Comparison of ENCODE assay signal across 17 cellular contexts in genomic region chr9:137487454-137488329, GRCh38. TPM values are rescaled to one million over a fixed set of nuclear protein-coding genes. Genes with fewer than 3 reads are reported as not detected.
A peak's percentile ranks its signal among the peaks of the same experiment; 100 is the strongest.
DNase-seq lines count a peak whose midpoint lies in the region; ATAC-seq, FAIRE-seq and TF ChIP-seq lines count a peak whose summit lies in the region.
"Had no signal": no experiment of that assay in that cellular context is flagged by ENCODE, and none has a peak within 500 bp of the region (broad histone marks: within the 10 kb centered on the region; RNA-seq: fewer than 3 reads in every experiment).

No MANE protein-coding gene starts in this region.

- H3K14ac ChIP-seq in H1 (ENCODE audit: insufficient read length): no peak overlapping the region

- POLR2A ChIA-PET in HepG2 (lab: Yijun Ruan, JAX): no interaction called here
- POLR2A ChIA-PET in H1 (lab: Charles Lee; ENCODE audit: partially characterized antibody): interaction anchor here (1.6 kb wide), 1 partner anchor 9 kb away, joined by 3 read pairs; no protein-coding TSS in a partner anchor

- no peak overlapping the region for H2BK120ac ChIP-seq in H1 (replicated peaks; ENCODE audit: low read depth, low read length)

- H4K8ac ChIP-seq in H1 (ENCODE audit: extremely low read depth, insufficient read depth, low read length): no peak overlapping the region

- H3K4me2 ChIP-seq in HepG2 (ENCODE audit: low read depth, low read length): peak overlapping the region; percentile 24; the same call in 1 of the 2 replicates
- no peak overlapping the region for H3K4me2 ChIP-seq in H1 (ENCODE audit: insufficient read depth in 1 of 2, low read depth in 2 of 2, low read length in 2 of 2)

- H4K91ac ChIP-seq in H1 (replicated peaks; ENCODE audit: insufficient read length, low read length): no peak overlapping the region

- DNase-seq in HepG2 (ENCODE audit: low spot score) (no peak), right lobe of liver (no peak), NCI-H2107 treated with DMSO at 0.1 percent for 48 hours (lab: John Stamatoyannopoulos, UW; ENCODE audit: unreplicated experiment) (peak; percentile 78), H1 (ENCODE audit: low read depth in 1 of 2, low spot score in 2 of 2) (no peak), T-helper 2 cell (no peak)
- DNase-seq: activated CD4-positive, alpha-beta memory T cell treated with anti-CD3 and anti-CD28 coated beads, Interleukin-2, amount 10 ng/mL, durations not matched to agents 7 days and 5 days; activated gamma-delta T cell treated with Interleukin-2 at 50 U/mL for 16 hours; brain microvascular endothelial cell; effector CD8-positive, alpha-beta T cell; foreskin fibroblast; NCI-H446; T-helper 9 cell had no signal

- no peaks in the 10 kb centered on the region for H3K79me2 ChIP-seq in HepG2 (ENCODE audit: insufficient read depth, low read length)
- H3K79me2 ChIP-seq in H1 (ENCODE audit: control insufficient read depth in 1 of 2, insufficient read depth in 2 of 2, low read length in 2 of 2): no peaks in the 10 kb centered on the region

- no peak overlapping the region for H3K56ac ChIP-seq in H1 (replicated peaks; ENCODE audit: insufficient read length, low read depth, low read length)

- no peak overlapping the region for H2BK12ac ChIP-seq in H1 (ENCODE audit: low read depth, low read length)

- BruUV-seq in HepG2 (replicated peaks; lab: Mats Ljungman, UMichigan): no TSS peak

- no peak for TF ChIP-seq POLR2A in HepG2 (IDR thresholded peaks at IDR 0.05; ENCODE audit: insufficient read depth in 1 of 2, low read depth in 2 of 2, low read length in 2 of 2)
- no peak for TF ChIP-seq POLR2A in right lobe of liver (IDR thresholded peaks at IDR 0.05)
- TF ChIP-seq POLR2A in H1 (IDR thresholded peaks at IDR 0.05; ENCODE audit: control extremely low read depth in 1 of 2, low read depth in 2 of 2, low read length in 2 of 2): no peak

- peak overlapping the region; percentile 67 for H3K4ac ChIP-seq in H1 (replicated peaks; ENCODE audit: insufficient read length, low read depth, low read length)

- ATAC-seq in HepG2 (peak; percentile 20; the same call in 2 of the 3 replicates), right lobe of liver (no peak), GM18517 (IDR thresholded peaks at IDR 0.05; ENCODE audit: unreplicated experiment) (no peak), HG03432 (IDR thresholded peaks at IDR 0.05; ENCODE audit: unreplicated experiment) (no peak), HG03039 (IDR thresholded peaks at IDR 0.05; ENCODE audit: unreplicated experiment) (no peak)

- no peak for TF ChIP-seq CTCF in HepG2 (CRISPR knock-in tag; IDR thresholded peaks at IDR 0.05)
- TF ChIP-seq CTCF in right lobe of liver (IDR thresholded peaks at IDR 0.05): no peak
- no peak for TF ChIP-seq CTCF in H1 (IDR thresholded peaks at IDR 0.05; ENCODE audit: control extremely low read depth in 1 of 3, insufficient read depth in 1 of 3, low read depth in 1 of 3, low read length in 3 of 3)

- H2BK20ac ChIP-seq in H1 (ENCODE audit: low read length): no peak overlapping the region

- H2BK5ac ChIP-seq in H1 (ENCODE audit: low read depth, low read length): no peak overlapping the region

- peaks cover 10 to 51% of the 10 kb centered on the region in 2 experiments for H3K27me3 ChIP-seq in HepG2 (ENCODE audit: control insufficient read depth in 1 of 2, insufficient read depth in 2 of 2, low read length in 2 of 2)
- no peaks in the 10 kb centered on the region for H3K27me3 ChIP-seq in right lobe of liver
- no peaks in the 10 kb centered on the region; a peak in 1 of 7 replicates for H3K27me3 ChIP-seq in H1 (replicated peaks in 1 of 4; ENCODE audit: control insufficient read depth in 3 of 4, extremely low read depth in 1 of 4, insufficient read depth in 3 of 4, low read length in 3 of 4)
- H3K27me3 ChIP-seq: brain microvascular endothelial cell, tibial nerve had no signal

- H2AK5ac ChIP-seq in H1 (ENCODE audit: low read depth, low read length): no peak overlapping the region

- H3K9ac ChIP-seq in HepG2 (ENCODE audit: insufficient read depth, low read depth, low read length) (no peak overlapping the region), H1 (replicated peaks in 1 of 4; ENCODE audit: extremely low read depth in 1 of 4, low read depth in 3 of 4, low read length in 3 of 4) (no peak overlapping the region; a peak in 2 of 7 replicates)

- TF ChIP-seq EP300 in HepG2 (IDR thresholded peaks at IDR 0.05; ENCODE audit: low read depth in 2 of 2, low read length in 2 of 2) (no peak), HepG2 (CRISPR knock-in tag; IDR thresholded peaks at IDR 0.05; ENCODE audit: borderline replicate concordance) (no peak), H1 (IDR thresholded peaks at IDR 0.05; ENCODE audit: borderline replicate concordance in 1 of 2, low read depth in 2 of 2, low read length in 2 of 2) (no peak)

- H3K27ac ChIP-seq in HepG2 (ENCODE audit: extremely low read length, insufficient read depth, low read length): no peak overlapping the region
- no peak overlapping the region for H3K27ac ChIP-seq in right lobe of liver
- H3K27ac ChIP-seq in H1 (ENCODE audit: low read depth, low read length): no peak overlapping the region
- H3K27ac ChIP-seq: brain microvascular endothelial cell, tibial nerve had no signal

- no peaks in the 10 kb centered on the region for H3K23me2 ChIP-seq in H1 (ENCODE audit: low read depth, low read length)

- CTCF ChIA-PET in HepG2 (lab: Yijun Ruan, JAX; ENCODE audit: low intra/inter-chr PET ratio, low total read pairs) (no interaction called here), H1 (lab: Charles Lee; ENCODE audit: partially characterized antibody) (interaction anchor here (0.9 to 1.4 kb wide), 4 partner anchors 12 to 31 kb away, joined by 3 to 7 read pairs (median 3); no protein-coding TSS in a partner anchor)

- H3K4me1 ChIP-seq in HepG2 (ENCODE audit: insufficient read depth, low read length) (peaks cover 31% of the 10 kb centered on the region), right lobe of liver (peaks cover 0 to under 1% (median 0%) of the 10 kb centered on the region in 4 donors), H1 (replicated peaks in 1 of 4; ENCODE audit: control insufficient read depth in 3 of 4, insufficient read depth in 4 of 4, low read length in 3 of 4) (no peaks in the 10 kb centered on the region)
- H3K4me1 ChIP-seq: tibial nerve had no signal

- in situ Hi-C loops in HepG2 (cut with HindIII; ENCODE audit: extremely low pct_ligation_motif_present, low pct_unique_long_range_greater_than_20kb): no loop called here

- H3K4me3 ChIP-seq in HepG2 (replicated peaks in 1 of 3; ENCODE audit: insufficient read depth in 1 of 3, low read depth in 2 of 3, low read length in 3 of 3) (peak overlapping the region in 1 of 3 experiments; percentile 12; a peak in 1 of 6 replicates), right lobe of liver (no peak overlapping the region), H1 (ENCODE audit: extremely low read depth in 1 of 4, insufficient read depth in 2 of 4, low read depth in 3 of 4, low read length in 4 of 4) (no peak overlapping the region)
- H3K4me3 ChIP-seq: tibial nerve had no signal

- no peak overlapping the region for H4K5ac ChIP-seq in H1 (ENCODE audit: insufficient read length, low read depth, low read length)

- no peaks in the 10 kb centered on the region for H3K9me3 ChIP-seq in HepG2 (ENCODE audit: low read length)
- no peaks in the 10 kb centered on the region for H3K9me3 ChIP-seq in right lobe of liver
- no peaks in the 10 kb centered on the region for H3K9me3 ChIP-seq in H1 (ENCODE audit: insufficient read depth in 2 of 2, low read depth in 1 of 2, low read length in 1 of 2)
- H3K9me3 ChIP-seq: tibial nerve had no signal

- FAIRE-seq in HepG2 (lab: Jason Lieb, UNC) (no peak), H1 (lab: Jason Lieb, UNC) (no peak)

- H3K36me3 ChIP-seq in HepG2 (replicated peaks in 1 of 2; ENCODE audit: control insufficient read depth in 1 of 2, insufficient read depth in 2 of 2, low read length in 2 of 2): no peaks in the 10 kb centered on the region
- peaks cover 0 to 7% (median 0%) of the 10 kb centered on the region in 4 donors for H3K36me3 ChIP-seq in right lobe of liver
- H3K36me3 ChIP-seq in H1 (ENCODE audit: control insufficient read depth in 2 of 4, insufficient read depth in 4 of 4, low read length in 3 of 4): no peaks in the 10 kb centered on the region
- H3K36me3 ChIP-seq: brain microvascular endothelial cell had no signal

- TF ChIP-seq RAD21 in HepG2 (CRISPR knock-in tag; IDR thresholded peaks at IDR 0.05): no peak
- TF ChIP-seq RAD21 in H1 (IDR thresholded peaks at IDR 0.05 in 1 of 2, conservative IDR thresholded peaks at IDR 0.05 in 1 of 2; ENCODE audit: low read depth in 2 of 2, low read length in 2 of 2): no peak

- no peak overlapping the region for H3K18ac ChIP-seq in H1 (ENCODE audit: extremely low read depth, low read length)

- no peaks in the 10 kb centered on the region for H4K20me1 ChIP-seq in HepG2 (ENCODE audit: insufficient read depth, low read length)
- H4K20me1 ChIP-seq in H1 (replicated peaks in 1 of 2; ENCODE audit: control insufficient read depth in 1 of 2, insufficient read depth in 2 of 2, low read length in 2 of 2): peaks cover 0 to 3% of the 10 kb centered on the region in 2 experiments

- no peak overlapping the region for H3K23ac ChIP-seq in H1 (ENCODE audit: insufficient read length)

- intact Hi-C loops in HepG2 (cut with micrococcal nuclease; ENCODE audit: unreplicated experiment): no loop called here
- intact Hi-C loops in right lobe of liver (cut with DNase I): no loop called here

- H2AFZ ChIP-seq in HepG2 (ENCODE audit: low read length) (no peak overlapping the region), H1 (ENCODE audit: low read length) (no peak overlapping the region)

- H2BK15ac ChIP-seq in H1 (ENCODE audit: low read length): no peak overlapping the region

- H3K79me1 ChIP-seq in H1 (ENCODE audit: low read depth, low read length): no peaks in the 10 kb centered on the region

- WGBS in HepG2 (ENCODE audit: low lambda C conversion rate): 31% methylated on average over 31 of the region's 41 CpGs
- WGBS in right lobe of liver (ENCODE audit: insufficient coverage, low coverage, low lambda C conversion rate, missing lambda C conversion rate): 88% methylated on average over 25 of the region's 41 CpGs
- WGBS in H1 (ENCODE audit: extremely low coverage in 1 of 2, insufficient coverage in 1 of 2, insufficient read length in 1 of 2, insufficient replicate concordance in 2 of 2, low coverage in 1 of 2, low lambda C conversion rate in 2 of 2, missing lambda C conversion rate in 1 of 2), 2 experiments: 94% methylated on average over 41 of the region's 41 CpGs; no CpG with 5 or more reads in 1 of the 2 experiments

RNA-seq across cellular contexts. Expression of gene NSMF, which starts 28.6 kb away (rescaled TPM):
- 38.3 and 44.3 TPM in 2 replicates for total RNA-seq in HepG2 (2016; rRNA removed; fragmentation: Illumina TruSeq; extraction: Trizol)
- total RNA-seq in HepG2 (2016; cell fraction: cytosol; rRNA removed; fragmentation: Illumina TruSeq; extraction: Trizol; ENCODE audit: low read depth): 35.6 and 45.0 TPM in 2 replicates
- total RNA-seq in HepG2 (2016; cell fraction: insoluble cytoplasmic fraction; rRNA removed; fragmentation: Illumina TruSeq; extraction: Trizol): 31.9 and 43.2 TPM in 2 replicates
- total RNA-seq in HepG2 (2016; cell fraction: membrane; rRNA removed; fragmentation: Illumina TruSeq; extraction: Trizol): 88.7 and 95.2 TPM in 2 replicates
- 47.8 and 56.5 TPM in 2 replicates for total RNA-seq in HepG2 (2016; cell fraction: nucleus; rRNA removed; fragmentation: Illumina TruSeq; extraction: Trizol)
- polyA plus RNA-seq in HepG2 (2011; rRNA removed): 183 and 271 TPM in 2 replicates
- 147 and 184 TPM in 2 replicates for polyA plus RNA-seq in HepG2 (2011; cell fraction: cytosol; rRNA removed)
- polyA plus RNA-seq in HepG2 (2011; cell fraction: nucleus; rRNA removed): 1,153 and 1,227 TPM in 2 replicates
- polyA plus RNA-seq in HepG2 (2012): 143 and 184 TPM in 2 replicates
- polyA plus RNA-seq in HepG2 (2016; cell fraction: cytosol; fragmentation: Illumina TruSeq; extraction: Trizol; ENCODE audit: low read depth): 80.1 and 97.0 TPM in 2 replicates
- polyA plus RNA-seq in HepG2 (2016; cell fraction: insoluble cytoplasmic fraction; fragmentation: Illumina TruSeq; extraction: Trizol; ENCODE audit: low read depth): 62.3 and 80.0 TPM in 2 replicates
- polyA plus RNA-seq in HepG2 (2016; cell fraction: membrane; fragmentation: Illumina TruSeq; extraction: Trizol; ENCODE audit: low read depth): 159 and 160 TPM in 2 replicates
- 179 and 193 TPM in 2 replicates for polyA plus RNA-seq in HepG2 (2016; cell fraction: nucleus; fragmentation: Illumina TruSeq; extraction: Trizol; ENCODE audit: insufficient read depth, low read depth)
- 64.9 and 155 TPM in 2 replicates for polyA minus RNA-seq in HepG2 (2011; rRNA and poly(A)+ RNA removed; ENCODE audit: low replicate concordance)
- 76.5 and 105 TPM in 2 replicates for polyA minus RNA-seq in HepG2 (2011; cell fraction: cytosol; rRNA and poly(A)+ RNA removed)
- 147 and 159 TPM in 2 replicates for polyA minus RNA-seq in HepG2 (2011; cell fraction: nucleus; rRNA and poly(A)+ RNA removed)
- 10 to 100 TPM; 15.6 to 55.4 (median 20.1) TPM for total RNA-seq in right lobe of liver
- 55.5 and 56.7 TPM in 2 replicates for total RNA-seq in H1 (2021; fragmentation: NEBNext Ultra II Directional; extraction: Animal tissue kit (Norgen Biotek cat#: 25700))
- polyA plus RNA-seq in H1 (2011; rRNA removed): 65.1 and 90.8 TPM in 2 replicates
- 65.8 TPM for polyA plus RNA-seq in H1 (2011; cell fraction: cytosol; rRNA removed)
- 223 TPM for polyA plus RNA-seq in H1 (2011; cell fraction: nucleus; rRNA removed)
- 31.7 to 60.6 TPM (median 47.9 TPM) in 4 replicates for polyA plus RNA-seq in H1 (2012, experiment 1 of 2)
- 42.0 TPM for polyA plus RNA-seq in H1 (2012, experiment 2 of 2)
- polyA plus RNA-seq in H1 (2013, experiment 1 of 2): 39.5 TPM
- polyA plus RNA-seq in H1 (2013, experiment 2 of 2): 37.5 TPM
- 23.1 and 28.8 TPM in 2 replicates for polyA minus RNA-seq in H1 (2011; rRNA and poly(A)+ RNA removed)
- 32.0 TPM for polyA minus RNA-seq in H1 (2011; cell fraction: cytosol; rRNA and poly(A)+ RNA removed)
- polyA minus RNA-seq in H1 (2011; cell fraction: nucleus; rRNA and poly(A)+ RNA removed): 41.2 TPM

RNA-seq across cellular contexts. Expression of gene ENTPD8, which starts 46.5 kb away (rescaled TPM):
- total RNA-seq in HepG2 (2016; rRNA removed; fragmentation: Illumina TruSeq; extraction: Trizol): 0.21 and 0.44 TPM in 2 replicates
- 0.09 and 0.20 TPM in 2 replicates for total RNA-seq in HepG2 (2016; cell fraction: cytosol; rRNA removed; fragmentation: Illumina TruSeq; extraction: Trizol; ENCODE audit: low read depth)
- total RNA-seq in HepG2 (2016; cell fraction: insoluble cytoplasmic fraction; rRNA removed; fragmentation: Illumina TruSeq; extraction: Trizol): 0.33 and 0.43 TPM in 2 replicates
- 0.21 and 0.37 TPM in 2 replicates for total RNA-seq in HepG2 (2016; cell fraction: membrane; rRNA removed; fragmentation: Illumina TruSeq; extraction: Trizol)
- 0.28 and 0.34 TPM in 2 replicates for total RNA-seq in HepG2 (2016; cell fraction: nucleus; rRNA removed; fragmentation: Illumina TruSeq; extraction: Trizol)
- 0.26 and 0.38 TPM in 2 replicates for polyA plus RNA-seq in HepG2 (2011; rRNA removed)
- 0.21 and 0.30 TPM in 2 replicates for polyA plus RNA-seq in HepG2 (2011; cell fraction: cytosol; rRNA removed)
- 3.0 and 3.2 TPM in 2 replicates for polyA plus RNA-seq in HepG2 (2011; cell fraction: nucleus; rRNA removed)
- 0.35 and 0.44 TPM in 2 replicates for polyA plus RNA-seq in HepG2 (2012)
- 0.05 and 0.14 TPM in 2 replicates for polyA plus RNA-seq in HepG2 (2016; cell fraction: cytosol; fragmentation: Illumina TruSeq; extraction: Trizol; ENCODE audit: low read depth)
- polyA plus RNA-seq in HepG2 (2016; cell fraction: insoluble cytoplasmic fraction; fragmentation: Illumina TruSeq; extraction: Trizol; ENCODE audit: low read depth): 0.25 TPM in 1 of 2 replicates, not detected in the other
- 0.08 and 0.15 TPM in 2 replicates for polyA plus RNA-seq in HepG2 (2016; cell fraction: membrane; fragmentation: Illumina TruSeq; extraction: Trizol; ENCODE audit: low read depth)
- polyA plus RNA-seq in HepG2 (2016; cell fraction: nucleus; fragmentation: Illumina TruSeq; extraction: Trizol; ENCODE audit: insufficient read depth, low read depth): 0.79 and 0.97 TPM in 2 replicates
- 0.26 TPM in 1 of 2 replicates, not detected in the other for polyA minus RNA-seq in HepG2 (2011; rRNA and poly(A)+ RNA removed; ENCODE audit: low replicate concordance)
- polyA minus RNA-seq in HepG2 (2011; cell fraction: cytosol; rRNA and poly(A)+ RNA removed): not detected in 2 replicates
- polyA minus RNA-seq in HepG2 (2011; cell fraction: nucleus; rRNA and poly(A)+ RNA removed): 0.26 and 0.37 TPM in 2 replicates
- total RNA-seq in right lobe of liver: 10 to 100 TPM in 2 of 6 experiments, 1 to 10 TPM in 4; 3.3 to 11.5 (median 7.5) TPM
- 0.33 and 0.48 TPM in 2 replicates for total RNA-seq in H1 (2021; fragmentation: NEBNext Ultra II Directional; extraction: Animal tissue kit (Norgen Biotek cat#: 25700))
- polyA plus RNA-seq in H1 (2011; rRNA removed): 0.51 and 1.1 TPM in 2 replicates
- 0.69 TPM for polyA plus RNA-seq in H1 (2011; cell fraction: cytosol; rRNA removed)
- 6.1 TPM for polyA plus RNA-seq in H1 (2011; cell fraction: nucleus; rRNA removed)
- 0.39 to 1.0 TPM (median 0.86 TPM) in 4 replicates for polyA plus RNA-seq in H1 (2012, experiment 1 of 2)
- 0.30 TPM for polyA plus RNA-seq in H1 (2012, experiment 2 of 2)
- polyA plus RNA-seq in H1 (2013, experiment 1 of 2): 0.45 TPM
- polyA plus RNA-seq in H1 (2013, experiment 2 of 2): 0.40 TPM
- 0.12 TPM in 1 of 2 replicates, not detected in the other for polyA minus RNA-seq in H1 (2011; rRNA and poly(A)+ RNA removed)
- polyA minus RNA-seq in H1 (2011; cell fraction: cytosol; rRNA and poly(A)+ RNA removed): not detected
- 0.40 TPM for polyA minus RNA-seq in H1 (2011; cell fraction: nucleus; rRNA and poly(A)+ RNA removed)
- total RNA-seq: activated CD4-positive, alpha-beta memory T cell treated with anti-CD3 and anti-CD28 coated beads, Interleukin-2, amount 10 ng/mL, durations not matched to agents 7 days and 5 days; RPMI7951; tibial nerve had no signal

Comparison
In these comparisons a context has a peak if more than half of its experiments do, and no peak if none do; other contexts are left out.
1. Of the 41 proteins assayed by ChIP-seq in both HepG2 and H1: peak only in HepG2: MAX; only in H1: none; in both: none; in neither: 40.